15 cellular contexts compared by ENCODE assay signal in genomic region chr18:3985030-3985429, GRCh38.
DNase-seq lines count a peak whose midpoint lies in the region; ATAC-seq and TF ChIP-seq lines count a peak whose summit lies in the region.
"Had no signal": no experiment of that assay in that cellular context is flagged by ENCODE, and none has a peak within 500 bp of the region (broad histone marks: within the 10 kb centered on the region; RNA-seq: fewer than 3 reads in every experiment).

No MANE protein-coding gene starts in this region.

- no peak for TF ChIP-seq CTCF in CD4-positive, alpha-beta T cell (IDR thresholded peaks at IDR 0.05)

- ATAC-seq in CD4-positive, alpha-beta T cell (ENCODE audit: poor library complexity): no peak
- ATAC-seq in GM18502 (IDR thresholded peaks at IDR 0.05; ENCODE audit: poor library complexity, unreplicated experiment) (peak; percentile 49), HG03039 (IDR thresholded peaks at IDR 0.05; ENCODE audit: unreplicated experiment) (no peak)
- ATAC-seq: HepG2, Right ventricle myocardium inferior had no signal

- CTCF ChIA-PET in CD4-positive, alpha-beta T cell (lab: Charles Lee): interaction anchor here (4.1 kb wide), 1 partner anchor 10 kb away, joined by 18 read pairs; no protein-coding TSS in a partner anchor

- POLR2A ChIA-PET in CD4-positive, alpha-beta T cell (lab: Charles Lee): no interaction called here

- intact Hi-C loops in CD4-positive, alpha-beta T cell (cut with DNase I, micrococcal nuclease): no loop called here

- H3K36me3 ChIP-seq in effector memory CD4-positive, alpha-beta T cell (ENCODE audit: control insufficient read depth, insufficient read depth, low read length): no peaks in the 10 kb centered on the region
- H3K36me3 ChIP-seq: esophagus muscularis mucosa, sigmoid colon had no signal

- no peaks in the 10 kb centered on the region for H3K27me3 Mint-ChIP-seq in CD4-positive, alpha-beta T cell
- H3K27me3 Mint-ChIP-seq in activated naive CD8-positive, alpha-beta T cell treated with anti-CD3 and anti-CD28 coated beads for 36 hours: peaks cover under 1% of the 10 kb centered on the region

- peaks cover 20% of the 10 kb centered on the region for H3K4me1 Mint-ChIP-seq in CD4-positive, alpha-beta T cell (ENCODE audit: low read depth)
- peaks cover 8% of the 10 kb centered on the region for H3K4me1 Mint-ChIP-seq in activated naive CD8-positive, alpha-beta T cell treated with anti-CD3 and anti-CD28 coated beads for 36 hours

- H3K9me3 Mint-ChIP-seq in CD4-positive, alpha-beta T cell: no peaks in the 10 kb centered on the region
- peaks cover 2% of the 10 kb centered on the region for H3K9me3 Mint-ChIP-seq in activated naive CD8-positive, alpha-beta T cell treated with anti-CD3 and anti-CD28 coated beads for 36 hours

- no peak overlapping the region for H3K4me3 ChIP-seq in effector memory CD4-positive, alpha-beta T cell (ENCODE audit: insufficient read depth, low read depth, low read length, poor library complexity, severe bottlenecking)
- H3K4me3 ChIP-seq: esophagus muscularis mucosa, sigmoid colon, testis had no signal

- no peak overlapping the region for H3K27ac Mint-ChIP-seq in CD4-positive, alpha-beta T cell
- peak overlapping the region; percentile 22 for H3K27ac Mint-ChIP-seq in activated naive CD8-positive, alpha-beta T cell treated with anti-CD3 and anti-CD28 coated beads for 36 hours

- H3K27ac ChIP-seq in CD4-positive, alpha-beta T cell (ENCODE audit: low read depth, low read length): no peak overlapping the region
- no peak overlapping the region for H3K27ac ChIP-seq in effector memory CD4-positive, alpha-beta T cell (ENCODE audit: insufficient read depth, low read length, poor library complexity, severe bottlenecking)
- H3K27ac ChIP-seq: esophagus muscularis mucosa, sigmoid colon, testis had no signal

- H3K9me3 ChIP-seq in CD4-positive, alpha-beta T cell (ENCODE audit: control insufficient read depth, low read length): no peaks in the 10 kb centered on the region
- no peaks in the 10 kb centered on the region for H3K9me3 ChIP-seq in effector memory CD4-positive, alpha-beta T cell (ENCODE audit: control insufficient read depth, low read length)
- H3K9me3 ChIP-seq: sigmoid colon, testis had no signal

- no peak for DNase-seq in CD4-positive, alpha-beta T cell
- DNase-seq in activated naive CD8-positive, alpha-beta T cell treated with anti-CD3 and anti-CD28 coated beads for 36 hours: no peak
- DNase-seq in kidney tubule cell (ENCODE audit: low spot score): peak; percentile 41
- no peak for DNase-seq in mesenteric fat pad (ENCODE audit: low spot score)
- DNase-seq in NOMO-1 treated with DMSO at 0.1 percent for 48 hours (lab: John Stamatoyannopoulos, UW; ENCODE audit: unreplicated experiment): no peak
- DNase-seq in effector memory CD4-positive, alpha-beta T cell: no peak
- DNase-seq: activated T-cell treated with anti-CD3 and anti-CD28 coated beads, Interleukin-2, amount 50 U/mL, for 1 hour; NCI-H1436 treated with DMSO at 0.1 percent for 48 hours; sigmoid colon; testis had no signal

- peak overlapping the region; percentile 16 for H3K4me3 Mint-ChIP-seq in CD4-positive, alpha-beta T cell
- H3K4me3 Mint-ChIP-seq in activated naive CD8-positive, alpha-beta T cell treated with anti-CD3 and anti-CD28 coated beads for 36 hours: no peak overlapping the region

- H3K4me1 ChIP-seq in effector memory CD4-positive, alpha-beta T cell (ENCODE audit: control insufficient read depth, insufficient read depth, low read length, poor library complexity, severe bottlenecking): no peaks in the 10 kb centered on the region
- H3K4me1 ChIP-seq: esophagus muscularis mucosa, sigmoid colon, testis had no signal

- no peaks in the 10 kb centered on the region for H3K27me3 ChIP-seq in CD4-positive, alpha-beta T cell (ENCODE audit: control insufficient read depth, insufficient read depth, low read length)
- H3K27me3 ChIP-seq in effector memory CD4-positive, alpha-beta T cell (replicated peaks; ENCODE audit: control insufficient read depth, insufficient read depth, low read length, poor library complexity, severe bottlenecking): no peaks in the 10 kb centered on the region
- H3K27me3 ChIP-seq: esophagus muscularis mucosa, sigmoid colon, testis had no signal

- H3K36me3 Mint-ChIP-seq in CD4-positive, alpha-beta T cell (ENCODE audit: low read depth): no peaks in the 10 kb centered on the region
- H3K36me3 Mint-ChIP-seq in activated naive CD8-positive, alpha-beta T cell treated with anti-CD3 and anti-CD28 coated beads for 36 hours: peaks cover 2% of the 10 kb centered on the region
